Comparison of ENCODE assay signal across 7 cellular contexts in the genomic region with DNA sequence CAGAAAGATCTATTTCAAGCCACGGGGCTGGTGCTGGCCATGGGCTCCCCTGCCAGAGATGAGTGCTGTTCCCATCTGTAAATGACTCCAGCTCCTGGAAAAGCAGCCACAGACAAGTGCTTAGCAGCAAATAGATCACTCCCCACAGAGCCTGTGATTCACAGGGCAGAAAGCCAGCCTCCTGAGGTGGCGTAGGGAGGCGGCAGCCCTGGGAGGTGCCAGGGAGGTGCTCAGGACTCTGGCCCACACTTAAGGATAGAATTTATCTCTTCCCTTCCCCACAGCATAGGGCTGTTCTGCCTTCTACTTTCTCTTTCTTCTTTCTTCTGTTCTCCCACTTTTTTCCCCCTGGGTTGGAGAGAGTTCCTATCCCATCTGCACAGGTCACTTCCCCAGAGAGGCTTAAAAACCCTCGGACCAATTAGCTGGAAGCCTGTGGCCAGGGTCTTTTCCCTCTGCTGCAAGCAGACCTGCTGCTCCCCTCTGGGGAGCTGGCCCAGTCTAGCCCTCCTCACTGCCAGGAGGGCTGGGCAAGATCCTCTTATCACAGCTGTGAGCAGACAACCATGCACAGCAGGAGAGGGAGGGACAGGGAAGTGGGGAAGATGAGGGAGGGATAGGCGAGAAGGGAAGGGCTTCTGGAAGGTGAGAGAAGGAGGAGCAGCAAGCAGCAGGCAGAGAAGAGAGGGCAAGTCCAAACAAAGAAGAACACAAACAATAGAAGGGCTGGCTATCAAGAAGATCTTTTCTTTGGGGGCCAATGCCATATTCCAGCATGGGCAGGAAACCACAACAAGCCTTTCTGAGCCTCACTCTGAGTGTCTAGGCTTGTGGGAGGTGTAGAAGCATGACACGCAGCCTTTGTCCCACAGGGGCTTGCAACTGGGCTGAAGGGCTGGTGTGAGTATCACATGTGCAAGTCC. TPM values are rescaled to one million over a fixed set of nuclear protein-coding genes. Genes with fewer than 3 reads are reported as not detected.
A peak's percentile ranks its signal among the peaks of the same experiment; 100 is the strongest.
DNase-seq lines count a peak whose midpoint lies in the region; ATAC-seq and TF ChIP-seq lines count a peak whose summit lies in the region.

No MANE protein-coding gene starts in this region.

- TF ChIP-seq EP300 in upper lobe of left lung (IDR thresholded peaks at IDR 0.05), result no peak

- no peak overlapping the region for H3K27ac Mint-ChIP-seq in activated T-helper 2 cell treated with anti-CD3 and anti-CD28 coated beads, Interferon-gamma antibody, Interleukin-2, Interleukin-4, amounts not matched to agents 10 μg/mL and 5 μg/mL and 100 μg/mL, durations not matched to agents 14 hours and 24 hours and 36 hours

- H3K4me1 ChIP-seq in adrenal gland (replicated peaks in 1 of 2) (no peaks in the 10 kb centered on the region), upper lobe of left lung (peaks cover 0 to 6% (median 0%) of the 10 kb centered on the region in 4 donors)

- 43 to 56% (median 48%) methylated on average over 5 to 6 of the region's 6 CpGs for WGBS in adrenal gland, 4 donors
- WGBS in upper lobe of left lung, 2 donors, result 53 to 69% methylated on average over 6 of the region's 6 CpGs

- peaks cover 10% of the 10 kb centered on the region for H3K4me1 Mint-ChIP-seq in activated T-helper 2 cell treated with anti-CD3 and anti-CD28 coated beads, Interferon-gamma antibody, Interleukin-2, Interleukin-4, amounts not matched to agents 10 μg/mL and 5 μg/mL and 100 μg/mL, durations not matched to agents 14 hours and 24 hours and 36 hours (ENCODE audit: low read depth)

- H3K27me3 ChIP-seq in adrenal gland (no peaks in the 10 kb centered on the region), upper lobe of left lung (no peaks in the 10 kb centered on the region)

- no peaks in the 10 kb centered on the region for H3K36me3 Mint-ChIP-seq in activated T-helper 2 cell treated with anti-CD3 and anti-CD28 coated beads, Interferon-gamma antibody, Interleukin-2, Interleukin-4, amounts not matched to agents 10 μg/mL and 5 μg/mL and 100 μg/mL, durations not matched to agents 14 hours and 24 hours and 36 hours (ENCODE audit: low read depth)

- TF ChIP-seq CTCF in adrenal gland (IDR thresholded peaks at IDR 0.05) (no peak), upper lobe of left lung (IDR thresholded peaks at IDR 0.05) (no peak)

- no peaks in the 10 kb centered on the region for H3K9me3 Mint-ChIP-seq in activated T-helper 2 cell treated with anti-CD3 and anti-CD28 coated beads, Interferon-gamma antibody, Interleukin-2, Interleukin-4, amounts not matched to agents 10 μg/mL and 5 μg/mL and 100 μg/mL, durations not matched to agents 14 hours and 24 hours and 36 hours

- H3K36me3 ChIP-seq in adrenal gland (replicated peaks in 1 of 2) (no peaks in the 10 kb centered on the region), upper lobe of left lung (no peaks in the 10 kb centered on the region)

- no peak overlapping the region for H3K4me3 ChIP-seq in adrenal gland
- no peak overlapping the region for H3K4me3 ChIP-seq in upper lobe of left lung

- peaks cover 6% of the 10 kb centered on the region for H3K27me3 Mint-ChIP-seq in activated T-helper 2 cell treated with anti-CD3 and anti-CD28 coated beads, Interferon-gamma antibody, Interleukin-2, Interleukin-4, amounts not matched to agents 10 μg/mL and 5 μg/mL and 100 μg/mL, durations not matched to agents 14 hours and 24 hours and 36 hours (ENCODE audit: low read depth)

- peak; percentile 6 to 59 for ATAC-seq in upper lobe of left lung (ENCODE audit: low FRiP score in 2 of 2)

- no peaks in the 10 kb centered on the region for H3K9me3 ChIP-seq in adrenal gland (replicated peaks in 1 of 3)
- no peaks in the 10 kb centered on the region for H3K9me3 ChIP-seq in upper lobe of left lung

- intact Hi-C loops in adrenal gland (cut with DNase I), result loop anchor here in 1 of 2 donors (10.0 kb wide), 1 partner anchor 64 kb away; no protein-coding TSS in a partner anchor
- intact Hi-C loops in activated T-helper 2 cell treated with anti-CD3 and anti-CD28 coated beads, Interferon-gamma antibody, Interleukin-2, Interleukin-4, amounts not matched to agents 10 μg/mL and 5 μg/mL and 100 μg/mL, durations not matched to agents 14 hours and 24 hours and 36 hours (cut with micrococcal nuclease), result no loop called here

- no peak overlapping the region for H3K4me3 Mint-ChIP-seq in activated T-helper 2 cell treated with anti-CD3 and anti-CD28 coated beads, Interferon-gamma antibody, Interleukin-2, Interleukin-4, amounts not matched to agents 10 μg/mL and 5 μg/mL and 100 μg/mL, durations not matched to agents 14 hours and 24 hours and 36 hours (ENCODE audit: low read depth)

- TF ChIP-seq POLR2A in adrenal gland (IDR thresholded peaks at IDR 0.05) (no peak), upper lobe of left lung (IDR thresholded peaks at IDR 0.05) (no peak)

- peak; percentile 87 for DNase-seq in NCI-H1092 (lab: John Stamatoyannopoulos, UW)
- peak; percentile 23 to 65 (median 37) for DNase-seq in adrenal gland
- peak; percentile 61 for DNase-seq in kidney tubule cell (ENCODE audit: low spot score)
- DNase-seq in upper lobe of left lung, result no peak
- no peak for DNase-seq in stimulated activated naive CD4-positive, alpha-beta T cell (lab: John Stamatoyannopoulos, UW)
- DNase-seq in activated T-helper 2 cell treated with anti-CD3 and anti-CD28 coated beads, Interferon-gamma antibody, Interleukin-2, Interleukin-4, amounts not matched to agents 10 μg/mL and 5 μg/mL and 100 μg/mL, durations not matched to agents 14 hours and 24 hours and 36 hours (ENCODE audit: low spot score), result no peak
- no peak for DNase-seq in activated naive CD4-positive, alpha-beta T cell treated with Interleukin-2 at 50 U/mL for 16 hours

- H3K27ac ChIP-seq in adrenal gland (no peak overlapping the region), upper lobe of left lung (no peak overlapping the region)

RNA-seq across cellular contexts. Expression of gene KCND3, which starts 41.0 kb away (rescaled TPM):
- 1 to 10 TPM; 2.5 to 6.7 (median 3.8) TPM for total RNA-seq in adrenal gland
- 1 to 10 TPM; 1.2 to 5.6 (median 1.4) TPM for polyA plus RNA-seq in adrenal gland
- 1 to 10 TPM; 2.7 to 6.4 (median 5.4) TPM for total RNA-seq in upper lobe of left lung
- total RNA-seq in activated T-helper 2 cell treated with anti-CD3 and anti-CD28 coated beads, Interferon-gamma antibody, Interleukin-2, Interleukin-4, amounts not matched to agents 10 μg/mL and 5 μg/mL and 100 μg/mL, durations not matched to agents 14 hours and 24 hours and 36 hours, result not detected in 2 replicates

Comparison
In these comparisons a context has a peak if more than half of its experiments do, and no peak if none do; other contexts are left out.
1. DNase-seq: peak in NCI-H1092 (single experiment), adrenal gland (7 of 7) and kidney tubule cell (single experiment); none in upper lobe of left lung (0 of 2), stimulated activated naive CD4-positive, alpha-beta T cell (0 of 6), activated T-helper 2 cell treated with anti-CD3 and anti-CD28 coated beads, Interferon-gamma antibody, Interleukin-2, Interleukin-4, amounts not matched to agents 10 μg/mL and 5 μg/mL and 100 μg/mL, durations not matched to agents 14 hours and 24 hours and 36 hours (single experiment) and activated naive CD4-positive, alpha-beta T cell treated with Interleukin-2 at 50 U/mL for 16 hours (single experiment).